Comparison of ENCODE assay signal across 9 cellular contexts in genomic region chr2:460861-461260, GRCh38.
DNase-seq lines count a peak whose midpoint lies in the region; ATAC-seq and TF ChIP-seq lines count a peak whose summit lies in the region.
"Had no signal": no experiment of that assay in that cellular context is flagged by ENCODE, and none has a peak within 500 bp of the region (broad histone marks: within the 10 kb centered on the region; RNA-seq: fewer than 3 reads in every experiment).

No MANE protein-coding gene starts in this region.

- H3K27ac ChIP-seq in left lung (no peak overlapping the region), adrenal gland (no peak overlapping the region)
- H3K27ac ChIP-seq: heart right ventricle had no signal

- H3K36me3 ChIP-seq in left lung (no peaks in the 10 kb centered on the region), adrenal gland (replicated peaks in 1 of 2) (no peaks in the 10 kb centered on the region)
- H3K36me3 ChIP-seq: heart right ventricle had no signal

- H3K27me3 ChIP-seq in left lung (peaks cover 0 to 13% of the 10 kb centered on the region in 2 donors), adrenal gland (peaks cover 3% of the 10 kb centered on the region)

- 35 to 52% (median 46%) methylated on average over 6 of the region's 6 CpGs for WGBS in adrenal gland, 4 donors

- intact Hi-C loops in left lung (cut with DNase I): no loop called here
- intact Hi-C loops in adrenal gland (cut with DNase I): no loop called here

- TF ChIP-seq POLR2A in adrenal gland (IDR thresholded peaks at IDR 0.05): no peak

- DNase-seq in GM13976 (ENCODE audit: low spot score) (peak; percentile 59), left lung (no peak), NCI-H2107 (lab: John Stamatoyannopoulos, UW) (no peak), adrenal gland (no peak), SIG-M5 (lab: John Stamatoyannopoulos, UW) (no peak)
- DNase-seq in activated CD4-positive, alpha-beta T cell treated with anti-CD3 and anti-CD28 coated beads, Interleukin-2, amount 50 U/mL, for 1 hour: peak; percentile 46
- DNase-seq: heart right ventricle had no signal

- no peak for TF ChIP-seq CTCF in GM13976 (IDR thresholded peaks at IDR 0.05; ENCODE audit: borderline replicate concordance, control extremely low read depth, extremely low read depth, insufficient read depth, missing control alignments)
- no peak for TF ChIP-seq CTCF in left lung (IDR thresholded peaks at IDR 0.05)
- no peak for TF ChIP-seq CTCF in adrenal gland (IDR thresholded peaks at IDR 0.05)

- H3K4me3 ChIP-seq in left lung: no peak overlapping the region
- no peak overlapping the region for H3K4me3 ChIP-seq in adrenal gland
- H3K4me3 ChIP-seq: heart right ventricle had no signal

- H3K4me1 ChIP-seq in left lung: peaks cover 0 to 2% of the 10 kb centered on the region in 2 donors
- H3K4me1 ChIP-seq in adrenal gland (replicated peaks in 1 of 2): no peaks in the 10 kb centered on the region
- H3K4me1 ChIP-seq: heart right ventricle had no signal

- in situ Hi-C loops in GM13976 (cut with MboI; ENCODE audit: low sequenced_read_pairs, unreplicated experiment): no loop called here

- peak; percentile 66 for ATAC-seq in HG02981 (IDR thresholded peaks at IDR 0.05; ENCODE audit: unreplicated experiment)
- ATAC-seq in left lung: peak; percentile 45
- no peak for ATAC-seq in GM19452 (IDR thresholded peaks at IDR 0.05; ENCODE audit: unreplicated experiment)
- ATAC-seq: heart right ventricle had no signal

- H3K9me3 ChIP-seq in left lung (no peaks in the 10 kb centered on the region), adrenal gland (replicated peaks in 1 of 3) (no peaks in the 10 kb centered on the region)
- H3K9me3 ChIP-seq: heart right ventricle had no signal

Comparison
In these comparisons a context has a peak if more than half of its experiments do, and no peak if none do; other contexts are left out.
1. DNase-seq: peak in GM13976 (single experiment) and activated CD4-positive, alpha-beta T cell treated with anti-CD3 and anti-CD28 coated beads, Interleukin-2, amount 50 U/mL, for 1 hour (single experiment); none in left lung (0 of 2), NCI-H2107 (single experiment), adrenal gland (0 of 7) and SIG-M5 (single experiment).